ENCODE assay signal across 18 cellular contexts in genomic region chr2:107663632-107664031, GRCh38.
"Had no signal": no experiment of that assay in that cellular context is flagged by ENCODE, and none has a peak within 500 bp of the region (broad histone marks: within the 10 kb centered on the region; RNA-seq: fewer than 3 reads in every experiment).

No MANE protein-coding gene starts in this region.

- DNase-seq: activated B cell treated with CpG ODN at 0.5 μM for 24 hours; activated CD4-positive, alpha-beta T cell treated with anti-CD3 and anti-CD28 coated beads for 4 hours; activated CD8-positive, alpha-beta T cell treated with anti-CD3 and anti-CD28 coated beads for 36 hours; activated naive CD4-positive, alpha-beta T cell treated with anti-CD3 and anti-CD28 coated beads, Interleukin-2, amount 10 ng/mL, durations not matched to agents 7 days and 5 days; activated T-cell treated with anti-CD3 and anti-CD28 coated beads, Interleukin-2, amount 50 U/mL, for 4 hours; erythroblast; left ventricle myocardium inferior; mammary epithelial cell; occipital lobe; retina; spleen; stimulated activated CD4-positive, alpha-beta T cell treated with anti-CD3 and anti-CD28 coated beads, Interleukin-4, amount 100 ng/mL, for 4 hours; T-helper 9 cell; upper lobe of left lung had no signal

- H3K27ac ChIP-seq: ascending aorta, coronary artery, left ventricle myocardium inferior, spleen, thoracic aorta, upper lobe of left lung had no signal

- H3K36me3 Mint-ChIP-seq: activated naive CD4-positive, alpha-beta T cell treated with anti-CD3 and anti-CD28 coated beads, Interleukin-2, amount 10 ng/mL, durations not matched to agents 7 days and 5 days; stimulated activated memory B cell treated with anti-CD40 and anti-IgM and Interleukin-4, amounts not matched to agents 10 μg/mL and 1 μg/mL and 100 μg/mL, for 72 hours had no signal

- H3K9me3 ChIP-seq: ascending aorta, left ventricle myocardium inferior, spleen, thoracic aorta, upper lobe of left lung had no signal

- ATAC-seq: activated CD8-positive, alpha-beta T cell treated with anti-CD3 and anti-CD28 coated beads for 36 hours; activated T-cell treated with anti-CD3 and anti-CD28 coated beads, Interleukin-2, amount 50 U/mL, for 4 hours; stimulated activated memory B cell treated with anti-CD40 and anti-IgM and Interleukin-4, amounts not matched to agents 10 μg/mL and 1 μg/mL and 100 μg/mL, for 72 hours had no signal

- H3K4me3 Mint-ChIP-seq: activated B cell treated with CpG ODN at 0.5 μM for 24 hours; activated CD8-positive, alpha-beta T cell treated with anti-CD3 and anti-CD28 coated beads for 36 hours; activated naive CD4-positive, alpha-beta T cell treated with anti-CD3 and anti-CD28 coated beads, Interleukin-2, amount 10 ng/mL, durations not matched to agents 7 days and 5 days; activated T-cell treated with anti-CD3 and anti-CD28 coated beads, Interleukin-2, amount 50 U/mL, for 4 hours; stimulated activated memory B cell treated with anti-CD40 and anti-IgM and Interleukin-4, amounts not matched to agents 10 μg/mL and 1 μg/mL and 100 μg/mL, for 72 hours had no signal

- H3K27me3 Mint-ChIP-seq: activated B cell treated with CpG ODN at 0.5 μM for 24 hours; activated CD8-positive, alpha-beta T cell treated with anti-CD3 and anti-CD28 coated beads for 36 hours; activated naive CD4-positive, alpha-beta T cell treated with anti-CD3 and anti-CD28 coated beads, Interleukin-2, amount 10 ng/mL, durations not matched to agents 7 days and 5 days; stimulated activated memory B cell treated with anti-CD40 and anti-IgM and Interleukin-4, amounts not matched to agents 10 μg/mL and 1 μg/mL and 100 μg/mL, for 72 hours had no signal

- H3K27ac Mint-ChIP-seq: activated B cell treated with CpG ODN at 0.5 μM for 24 hours; activated CD8-positive, alpha-beta T cell treated with anti-CD3 and anti-CD28 coated beads for 36 hours; activated naive CD4-positive, alpha-beta T cell treated with anti-CD3 and anti-CD28 coated beads, Interleukin-2, amount 10 ng/mL, durations not matched to agents 7 days and 5 days; stimulated activated memory B cell treated with anti-CD40 and anti-IgM and Interleukin-4, amounts not matched to agents 10 μg/mL and 1 μg/mL and 100 μg/mL, for 72 hours had no signal

- H3K27me3 ChIP-seq: ascending aorta, spleen, upper lobe of left lung had no signal

- H3K4me1 Mint-ChIP-seq: activated B cell treated with CpG ODN at 0.5 μM for 24 hours; activated naive CD4-positive, alpha-beta T cell treated with anti-CD3 and anti-CD28 coated beads, Interleukin-2, amount 10 ng/mL, durations not matched to agents 7 days and 5 days; stimulated activated memory B cell treated with anti-CD40 and anti-IgM and Interleukin-4, amounts not matched to agents 10 μg/mL and 1 μg/mL and 100 μg/mL, for 72 hours had no signal

- H3K4me3 ChIP-seq: ascending aorta, coronary artery, left ventricle myocardium inferior, spleen, thoracic aorta, upper lobe of left lung had no signal

- H3K4me1 ChIP-seq: ascending aorta, left ventricle myocardium inferior, spleen, upper lobe of left lung had no signal

- H3K36me3 ChIP-seq: ascending aorta, left ventricle myocardium inferior, spleen, thoracic aorta, upper lobe of left lung had no signal
